25 cellular contexts compared by ENCODE assay signal in the genomic region with DNA sequence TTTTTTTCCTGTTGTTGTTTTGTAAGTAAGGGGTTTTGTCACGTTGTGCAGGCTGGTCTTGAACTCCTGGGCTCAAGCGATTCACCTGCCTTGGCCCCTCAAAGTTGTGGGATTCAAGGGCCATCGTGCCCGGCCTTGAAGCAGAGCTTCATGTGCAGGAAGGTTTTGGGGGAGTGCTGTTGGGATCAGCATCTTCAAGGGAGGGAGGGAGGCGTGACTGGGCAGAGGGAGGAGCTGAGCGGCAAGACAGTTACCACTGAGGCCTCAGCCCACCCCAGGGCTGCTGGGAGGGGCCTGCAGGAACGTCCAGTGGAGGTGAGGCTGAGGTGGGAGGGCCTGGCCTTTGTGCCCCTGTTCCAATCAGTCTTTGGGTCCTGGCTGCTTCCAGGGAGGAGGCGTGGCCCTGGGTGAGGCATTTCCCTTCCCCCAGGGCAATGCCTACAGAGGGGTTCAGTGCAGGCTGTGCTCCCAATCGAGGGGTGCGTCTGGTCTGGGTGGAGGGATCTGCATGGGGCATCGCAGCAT. TPM values are rescaled to one million over a fixed set of nuclear protein-coding genes. Genes with fewer than 3 reads are reported as not detected.
"Had no signal": no experiment of that assay in that cellular context is flagged by ENCODE, and none has a peak within 500 bp of the region (broad histone marks: within the 10 kb centered on the region; RNA-seq: fewer than 3 reads in every experiment).

No MANE protein-coding gene starts in this region.

- H3K4me1 ChIP-seq: adrenal gland, lower lobe of right lung had no signal

- H3K9me3 ChIP-seq: adrenal gland, lower lobe of right lung had no signal

- DNase-seq: activated CD4-positive, alpha-beta T cell treated with anti-CD3 and anti-CD28 coated beads for 48 hours; activated CD8-positive, alpha-beta memory T cell treated with anti-CD3 and anti-CD28 coated beads, Interleukin-2, amount 50 U/mL, for 4 hours; activated CD8-positive, alpha-beta T cell treated with anti-CD3 and anti-CD28 coated beads for 36 hours; activated effector memory CD4-positive, alpha-beta T cell treated with anti-CD3 and anti-CD28 coated beads, Interleukin-2, amount 50 U/mL, for 16 hours; activated T-cell treated with anti-CD3 and anti-CD28 coated beads, Interleukin-2, amount 50 U/mL, for 72 hours; cerebellar nuclear complex; cortex of kidney; lower lobe of right lung; occipital lobe; retina; stimulated activated CD4-positive, alpha-beta T cell treated with anti-CD3 and anti-CD28 coated beads, Interleukin-2, amount 100 ng/mL, for 24 hours; stimulated activated naive CD8-positive, alpha-beta T cell treated with anti-CD3 and anti-CD28 coated beads, Interleukin-15, amount 100 ng/mL, for 72 hours; trophoblast cell had no signal

- H3K4me3 ChIP-seq: adrenal gland, lower lobe of right lung had no signal

- H3K9me3 Mint-ChIP-seq: activated CD8-positive, alpha-beta T cell treated with anti-CD3 and anti-CD28 coated beads for 36 hours; activated naive CD4-positive, alpha-beta T cell treated with anti-CD3 and anti-CD28 coated beads, Interleukin-2, amount 50 U/mL, for 24 hours; mesothelial cell of epicardium had no signal

- H3K27ac Mint-ChIP-seq: activated CD8-positive, alpha-beta T cell treated with anti-CD3 and anti-CD28 coated beads for 36 hours; activated naive CD4-positive, alpha-beta T cell treated with anti-CD3 and anti-CD28 coated beads, Interleukin-2, amount 50 U/mL, for 24 hours; activated T-cell treated with anti-CD3 and anti-CD28 coated beads, Interleukin-2, amount 50 U/mL, for 72 hours; mesothelial cell of epicardium; nephron; stimulated activated naive CD8-positive, alpha-beta T cell treated with anti-CD3 and anti-CD28 coated beads, Interleukin-15, amount 100 ng/mL, for 72 hours had no signal

- H3K4me1 Mint-ChIP-seq: mesothelial cell of epicardium had no signal

- H3K27ac ChIP-seq: adrenal gland, lower lobe of right lung had no signal

- FAIRE-seq: astrocyte, frontal cortex, TTC549 had no signal

- H3K36me3 ChIP-seq: adrenal gland, lower lobe of right lung had no signal

- H3K4me3 Mint-ChIP-seq: activated CD8-positive, alpha-beta T cell treated with anti-CD3 and anti-CD28 coated beads for 36 hours; activated naive CD4-positive, alpha-beta T cell treated with anti-CD3 and anti-CD28 coated beads, Interleukin-2, amount 50 U/mL, for 24 hours; activated T-cell treated with anti-CD3 and anti-CD28 coated beads, Interleukin-2, amount 50 U/mL, for 72 hours; mesothelial cell of epicardium; nephron; stimulated activated naive CD8-positive, alpha-beta T cell treated with anti-CD3 and anti-CD28 coated beads, Interleukin-15, amount 100 ng/mL, for 72 hours had no signal

- H3K36me3 Mint-ChIP-seq: mesothelial cell of epicardium had no signal

- ATAC-seq: activated CD8-positive, alpha-beta T cell treated with anti-CD3 and anti-CD28 coated beads for 36 hours; activated T-cell treated with anti-CD3 and anti-CD28 coated beads, Interleukin-2, amount 50 U/mL, for 72 hours; lower lobe of right lung; stimulated activated naive CD8-positive, alpha-beta T cell treated with anti-CD3 and anti-CD28 coated beads, Interleukin-15, amount 100 ng/mL, for 72 hours had no signal

RNA-seq across cellular contexts. Expression of a gene that starts 21.4 kb away (rescaled TPM):
- total RNA-seq: activated CD8-positive, alpha-beta T cell treated with anti-CD3 and anti-CD28 coated beads for 36 hours; activated T-cell treated with anti-CD3 and anti-CD28 coated beads, Interleukin-2, amount 50 U/mL, for 72 hours; adrenal gland; astrocyte; bronchial epithelial cell; frontal cortex; lower lobe of right lung; mesothelial cell of epicardium; occipital lobe; skeletal muscle tissue; T-helper 2 cell treated with Interferon-gamma antibody and Interleukin-4, amounts not matched to agents 100 ng/mL and 5 ng/mL, for 36 hours; temporal lobe had no signal
- polyA plus RNA-seq: adrenal gland, esophagus had no signal

RNA-seq across cellular contexts. Expression of a gene that starts 37.8 kb away (rescaled TPM):
- total RNA-seq: activated CD8-positive, alpha-beta T cell treated with anti-CD3 and anti-CD28 coated beads for 36 hours; activated T-cell treated with anti-CD3 and anti-CD28 coated beads, Interleukin-2, amount 50 U/mL, for 72 hours; adrenal gland; astrocyte; bronchial epithelial cell; frontal cortex; lower lobe of right lung; mesothelial cell of epicardium; occipital lobe; skeletal muscle tissue; T-helper 2 cell treated with Interferon-gamma antibody and Interleukin-4, amounts not matched to agents 100 ng/mL and 5 ng/mL, for 36 hours; temporal lobe had no signal
- polyA plus RNA-seq: adrenal gland, esophagus had no signal
